14 cellular contexts compared by ENCODE assay signal in genomic region chr16:87851141-87851587, GRCh38. TPM values are rescaled to one million over a fixed set of nuclear protein-coding genes. Genes with fewer than 3 reads are reported as not detected.
A peak's percentile ranks its signal among the peaks of the same experiment; 100 is the strongest.
DNase-seq lines count a peak whose midpoint lies in the region; ATAC-seq, FAIRE-seq and TF ChIP-seq lines count a peak whose summit lies in the region.
"Had no signal": no experiment of that assay in that cellular context is flagged by ENCODE, and none has a peak within 500 bp of the region (broad histone marks: within the 10 kb centered on the region; RNA-seq: fewer than 3 reads in every experiment).

No MANE protein-coding gene starts in this region.

- 88% methylated on average over 14 of the region's 14 CpGs for WGBS in HepG2 (ENCODE audit: low lambda C conversion rate)
- 78% methylated on average over 10 of the region's 14 CpGs for WGBS in right lobe of liver (ENCODE audit: insufficient coverage, low coverage, low lambda C conversion rate, missing lambda C conversion rate)
- 60 to 78% (median 67%) methylated on average over 10 to 14 of the region's 14 CpGs for WGBS in stomach, 5 donors

- no peaks in the 10 kb centered on the region for H3K36me3 Mint-ChIP-seq in immature natural killer cell
- H3K36me3 Mint-ChIP-seq: natural killer cell had no signal

- no peak for DNase-seq in HepG2 (ENCODE audit: low spot score)
- DNase-seq in right lobe of liver: no peak
- no peak for DNase-seq in RWPE2 (ENCODE audit: low spot score)
- no peak for DNase-seq in immature natural killer cell
- DNase-seq in stomach: no peak
- DNase-seq in middle frontal gyrus (ENCODE audit: extremely low spot score, low spot score): no peak
- DNase-seq: CD8-positive, alpha-beta T cell; natural killer cell; NCI-H2227 treated with DMSO at 0.1 percent for 48 hours; Peyer's patch had no signal

- H3K4me3 ChIP-seq in HepG2 (replicated peaks in 1 of 3; ENCODE audit: insufficient read depth in 1 of 3, low read depth in 2 of 3, low read length in 3 of 3) (no peak overlapping the region), right lobe of liver (no peak overlapping the region), RWPE2 (ENCODE audit: severe bottlenecking) (no peak overlapping the region), stomach (no peak overlapping the region)
- H3K4me3 ChIP-seq: Peyer's patch, thoracic aorta had no signal

- H3K27me3 Mint-ChIP-seq in immature natural killer cell (ENCODE audit: low read depth in 3 of 3): peaks cover 31 to 61% (median 41%) of the 10 kb centered on the region in 3 donors

- TF ChIP-seq POLR2A in HepG2 (IDR thresholded peaks at IDR 0.05; ENCODE audit: insufficient read depth in 1 of 2, low read depth in 2 of 2, low read length in 2 of 2): no peak
- no peak for TF ChIP-seq POLR2A in right lobe of liver (IDR thresholded peaks at IDR 0.05)
- TF ChIP-seq POLR2A in stomach (IDR thresholded peaks at IDR 0.05): no peak

- peaks cover 99% of the 10 kb centered on the region for H3K4me1 ChIP-seq in HepG2 (ENCODE audit: insufficient read depth, low read length)
- peaks cover 2 to 89% (median 20%) of the 10 kb centered on the region in 4 donors for H3K4me1 ChIP-seq in right lobe of liver
- H3K4me1 ChIP-seq in RWPE2 (ENCODE audit: insufficient read depth, poor library complexity, severe bottlenecking): peaks cover 60% of the 10 kb centered on the region
- H3K4me1 ChIP-seq in stomach: peaks cover 83 to 99% (median 95%) of the 10 kb centered on the region in 4 donors

- BruUV-seq in HepG2 (replicated peaks; lab: Mats Ljungman, UMichigan): no TSS peak

- H4K20me1 ChIP-seq in HepG2 (ENCODE audit: insufficient read depth, low read length): peaks cover 6% of the 10 kb centered on the region; the same call in 1 of the 2 replicates

- H3K4me3 Mint-ChIP-seq in immature natural killer cell: no peak overlapping the region
- H3K4me3 Mint-ChIP-seq: CD8-positive, alpha-beta T cell; natural killer cell; T-helper 2 cell treated with Interferon-gamma antibody and Interleukin-4, amounts not matched to agents 5 μg/mL and 100 μg/mL, for 36 hours had no signal

- H3K9ac ChIP-seq in HepG2 (ENCODE audit: insufficient read depth, low read depth, low read length): no peak overlapping the region

- in situ Hi-C loops in HepG2 (cut with HindIII; ENCODE audit: extremely low pct_ligation_motif_present, low pct_unique_long_range_greater_than_20kb): loop anchor here (5.0 to 25.0 kb wide), 2 partner anchors 74 to 464 kb away; partner anchors contain the start of genes FBXO31 and MAP1LC3B

- TF ChIP-seq EP300 in HepG2 (IDR thresholded peaks at IDR 0.05; ENCODE audit: low read depth in 2 of 2, low read length in 2 of 2) (no peak), HepG2 (CRISPR knock-in tag; IDR thresholded peaks at IDR 0.05; ENCODE audit: borderline replicate concordance) (no peak), stomach (IDR thresholded peaks at IDR 0.05) (no peak)

- H3K36me3 ChIP-seq in HepG2 (replicated peaks in 1 of 2; ENCODE audit: control insufficient read depth in 1 of 2, insufficient read depth in 2 of 2, low read length in 2 of 2): peaks cover 31 to 61% of the 10 kb centered on the region in 2 experiments
- no peaks in the 10 kb centered on the region for H3K36me3 ChIP-seq in right lobe of liver
- H3K36me3 ChIP-seq in RWPE2 (ENCODE audit: low read depth): peaks cover 93% of the 10 kb centered on the region
- H3K36me3 ChIP-seq in stomach: peaks cover 11 to 29% (median 12%) of the 10 kb centered on the region in 4 donors
- H3K36me3 ChIP-seq: thoracic aorta had no signal

- CTCF ChIA-PET in HepG2 (lab: Yijun Ruan, JAX; ENCODE audit: low intra/inter-chr PET ratio, low total read pairs): interaction anchor here (4.7 to 5.4 kb wide), 2 partner anchors 20 to 73 kb away, joined by 38 to 47 read pairs; no protein-coding TSS in a partner anchor

- no peak overlapping the region for H2AFZ ChIP-seq in HepG2 (ENCODE audit: low read length)

- ATAC-seq in HepG2 (no peak), right lobe of liver (no peak), RWPE2 (ENCODE audit: low read depth) (no peak; the same call in 2 of the 3 replicates), GM21825 (IDR thresholded peaks at IDR 0.05; ENCODE audit: unreplicated experiment) (no peak), GM21515 (IDR thresholded peaks at IDR 0.05; ENCODE audit: unreplicated experiment) (no peak)
- ATAC-seq: CD8-positive, alpha-beta T cell; natural killer cell had no signal

- TF ChIP-seq CTCF in HepG2 (CRISPR knock-in tag; IDR thresholded peaks at IDR 0.05): no peak
- TF ChIP-seq CTCF in right lobe of liver (IDR thresholded peaks at IDR 0.05): no peak
- no peak for TF ChIP-seq CTCF in RWPE2 (IDR thresholded peaks at IDR 0.05; ENCODE audit: poor library complexity, severe bottlenecking)
- TF ChIP-seq CTCF in stomach (IDR thresholded peaks at IDR 0.05): no peak

- intact Hi-C loops in HepG2 (cut with micrococcal nuclease; ENCODE audit: unreplicated experiment): loop anchor here (10.0 kb wide), 1 partner anchor 466 kb away; the partner anchor contains the start of gene FBXO31
- intact Hi-C loops in right lobe of liver (cut with DNase I): no loop called here
- intact Hi-C loops in stomach (cut with DNase I; ENCODE audit: low total_unique reads): no loop called here

- no peak for TF ChIP-seq RAD21 in HepG2 (CRISPR knock-in tag; IDR thresholded peaks at IDR 0.05)

- POLR2A ChIA-PET in HepG2 (lab: Yijun Ruan, JAX): interaction anchor here (0.7 to 9.4 kb wide), 6 partner anchors 14 to 86 kb away, joined by 3 to 399 read pairs (median 11); partner anchors contain the start of genes KLHDC4 and SLC7A5

- H3K27ac Mint-ChIP-seq in immature natural killer cell: peak overlapping the region in 4 of 6 donors; percentile 40 to 64 (median 48)
- H3K27ac Mint-ChIP-seq: CD8-positive, alpha-beta T cell had no signal

- H3K9me3 ChIP-seq in HepG2 (ENCODE audit: low read length): no peaks in the 10 kb centered on the region
- no peaks in the 10 kb centered on the region for H3K9me3 ChIP-seq in right lobe of liver
- H3K9me3 ChIP-seq in RWPE2 (ENCODE audit: severe bottlenecking): no peaks in the 10 kb centered on the region
- H3K9me3 ChIP-seq in stomach: no peaks in the 10 kb centered on the region
- H3K9me3 ChIP-seq: Peyer's patch, thoracic aorta had no signal

- 0 out of 2 replicates have a peak overlapping the region, but pooled peaks have one; percentile 37 for H3K4me2 ChIP-seq in HepG2 (ENCODE audit: low read depth, low read length)

- no peak for FAIRE-seq in HepG2 (lab: Jason Lieb, UNC)

- peaks cover 29 to 30% of the 10 kb centered on the region in 2 donors for H3K4me1 Mint-ChIP-seq in immature natural killer cell

- no peaks in the 10 kb centered on the region for H3K9me3 Mint-ChIP-seq in immature natural killer cell
- H3K9me3 Mint-ChIP-seq: CD8-positive, alpha-beta T cell; natural killer cell; T-helper 2 cell treated with Interferon-gamma antibody and Interleukin-4, amounts not matched to agents 5 μg/mL and 100 μg/mL, for 36 hours had no signal

- H3K27me3 ChIP-seq in HepG2 (ENCODE audit: control insufficient read depth in 1 of 2, insufficient read depth in 2 of 2, low read length in 2 of 2) (no peaks in the 10 kb centered on the region), right lobe of liver (no peaks in the 10 kb centered on the region), RWPE2 (ENCODE audit: insufficient read depth, poor library complexity, severe bottlenecking) (no peaks in the 10 kb centered on the region), stomach (no peaks in the 10 kb centered on the region)
- H3K27me3 ChIP-seq: Peyer's patch had no signal

- H3K79me2 ChIP-seq in HepG2 (ENCODE audit: insufficient read depth, low read length): peaks cover 81% of the 10 kb centered on the region

- H3K27ac ChIP-seq in HepG2 (ENCODE audit: extremely low read length, insufficient read depth, low read length): peak overlapping the region; percentile 98
- H3K27ac ChIP-seq in right lobe of liver: peak overlapping the region in 1 of 3 donors; percentile 8
- peak overlapping the region; percentile 98 for H3K27ac ChIP-seq in RWPE2 (ENCODE audit: poor library complexity, severe bottlenecking)
- peak overlapping the region in 4 of 5 donors; percentile 5 to 91 (median 88) for H3K27ac ChIP-seq in stomach
- H3K27ac ChIP-seq: thoracic aorta had no signal

TF ChIP-seq in HepG2, 621 proteins besides CTCF, POLR2A, EP300 and RAD21 (continues in another document):
- TF ChIP-seq HNRNPL (IDR thresholded peaks at IDR 0.05; ENCODE audit: low read depth, low read length) (0 out of 2 replicates have a peak, but pooled peaks have one; percentile 58), ZNF160 (CRISPR knock-in tag; IDR thresholded peaks at IDR 0.05) (no peak), MAFF (IDR thresholded peaks at IDR 0.05; ENCODE audit: low read depth, low read length) (no peak), ATAD3A (CRISPR knock-in tag; IDR thresholded peaks at IDR 0.05) (no peak), FIP1L1 (IDR thresholded peaks at IDR 0.05; ENCODE audit: borderline replicate concordance, insufficient read depth, low read depth, low read length) (no peak)

RNA-seq across cellular contexts. Expression of gene SLC7A5, which starts 18.1 kb away (rescaled TPM):
- total RNA-seq in HepG2 (2016; rRNA removed; fragmentation: Illumina TruSeq; extraction: Trizol): 84.4 and 155 TPM in 2 replicates
- 20.4 and 21.0 TPM in 2 replicates for total RNA-seq in HepG2 (2016; cell fraction: cytosol; rRNA removed; fragmentation: Illumina TruSeq; extraction: Trizol; ENCODE audit: low read depth)
- 65.4 and 165 TPM in 2 replicates for total RNA-seq in HepG2 (2016; cell fraction: insoluble cytoplasmic fraction; rRNA removed; fragmentation: Illumina TruSeq; extraction: Trizol)
- 76.8 and 82.0 TPM in 2 replicates for total RNA-seq in HepG2 (2016; cell fraction: membrane; rRNA removed; fragmentation: Illumina TruSeq; extraction: Trizol)
- 144 and 171 TPM in 2 replicates for total RNA-seq in HepG2 (2016; cell fraction: nucleus; rRNA removed; fragmentation: Illumina TruSeq; extraction: Trizol)
- polyA plus RNA-seq in HepG2 (2011; rRNA removed): 79.6 and 84.0 TPM in 2 replicates
- polyA plus RNA-seq in HepG2 (2011; cell fraction: cytosol; rRNA removed): 58.4 and 80.8 TPM in 2 replicates
- 118 and 147 TPM in 2 replicates for polyA plus RNA-seq in HepG2 (2011; cell fraction: nucleus; rRNA removed)
- polyA plus RNA-seq in HepG2 (2012): 135 and 207 TPM in 2 replicates
- 17.8 and 19.1 TPM in 2 replicates for polyA plus RNA-seq in HepG2 (2016; cell fraction: cytosol; fragmentation: Illumina TruSeq; extraction: Trizol; ENCODE audit: low read depth)
- polyA plus RNA-seq in HepG2 (2016; cell fraction: insoluble cytoplasmic fraction; fragmentation: Illumina TruSeq; extraction: Trizol; ENCODE audit: low read depth): 93.2 and 121 TPM in 2 replicates
- 56.5 and 59.3 TPM in 2 replicates for polyA plus RNA-seq in HepG2 (2016; cell fraction: membrane; fragmentation: Illumina TruSeq; extraction: Trizol; ENCODE audit: low read depth)
- polyA plus RNA-seq in HepG2 (2016; cell fraction: nucleus; fragmentation: Illumina TruSeq; extraction: Trizol; ENCODE audit: insufficient read depth, low read depth): 307 and 313 TPM in 2 replicates
- 157 and 170 TPM in 2 replicates for polyA minus RNA-seq in HepG2 (2011; rRNA and poly(A)+ RNA removed; ENCODE audit: low replicate concordance)
- polyA minus RNA-seq in HepG2 (2011; cell fraction: cytosol; rRNA and poly(A)+ RNA removed): 88.7 and 88.8 TPM in 2 replicates
- polyA minus RNA-seq in HepG2 (2011; cell fraction: nucleus; rRNA and poly(A)+ RNA removed): 35.7 and 42.5 TPM in 2 replicates
- total RNA-seq in right lobe of liver: 10 to 100 TPM in 5 of 6 experiments, 1 to 10 TPM in 1; 7.0 to 16.3 (median 12.4) TPM
- 1 to 10 TPM; 2.6 to 7.3 (median 4.2) TPM for polyA plus RNA-seq in immature natural killer cell
- total RNA-seq in stomach: 10 to 100 TPM in 3 of 5 donors, 1 to 10 TPM in 2; 1.4 to 24.1 (median 11.0) TPM
- polyA plus RNA-seq in stomach: 10 to 100 TPM in 1 of 3 donors, 1 to 10 TPM in 2; 3.5 to 74.8 (median 9.0) TPM
